In genomic region chr4:54773022-54773421, GRCh38 we compare ENCODE assay signal across 26 cellular contexts.
"Had no signal": no experiment of that assay in that cellular context is flagged by ENCODE, and none has a peak within 500 bp of the region (broad histone marks: within the 10 kb centered on the region; RNA-seq: fewer than 3 reads in every experiment).

No MANE protein-coding gene starts in this region.

- H3K27ac Mint-ChIP-seq: activated CD4-positive, alpha-beta memory T cell treated with anti-CD3 and anti-CD28 coated beads, Interleukin-2, amount 10 ng/mL, durations not matched to agents 7 days and 5 days; activated CD4-positive, alpha-beta T cell treated with anti-CD3 and anti-CD28 coated beads, Interleukin-2, amount 10 ng/mL, durations not matched to agents 7 days and 5 days; activated naive CD8-positive, alpha-beta T cell; activated T-helper 17 cell treated with anti-CD3 and anti-CD28 coated beads, Interleukin-2, amount 50 U/mL, for 72 hours; WTC11 had no signal

- H3K4me3 Mint-ChIP-seq: activated CD4-positive, alpha-beta memory T cell treated with anti-CD3 and anti-CD28 coated beads, Interleukin-2, amount 10 ng/mL, durations not matched to agents 7 days and 5 days; activated CD4-positive, alpha-beta T cell treated with anti-CD3 and anti-CD28 coated beads, Interleukin-2, amount 10 ng/mL, durations not matched to agents 7 days and 5 days; activated naive CD8-positive, alpha-beta T cell; activated T-cell treated with anti-CD3 and anti-CD28 coated beads, Interleukin-2, amount 50 U/mL, for 4 hours; activated T-helper 17 cell treated with anti-CD3 and anti-CD28 coated beads, Interleukin-2, amount 50 U/mL, for 72 hours; central memory CD8-positive, alpha-beta T cell; WTC11 had no signal

- H3K9me3 ChIP-seq: colonic mucosa had no signal

- H3K27ac ChIP-seq: brain microvascular endothelial cell, colonic mucosa had no signal

- H3K27me3 ChIP-seq: brain microvascular endothelial cell, colonic mucosa had no signal

- H3K4me1 Mint-ChIP-seq: activated CD4-positive, alpha-beta memory T cell treated with anti-CD3 and anti-CD28 coated beads, Interleukin-2, amount 10 ng/mL, durations not matched to agents 7 days and 5 days; activated CD4-positive, alpha-beta T cell treated with anti-CD3 and anti-CD28 coated beads, Interleukin-2, amount 10 ng/mL, durations not matched to agents 7 days and 5 days; activated T-helper 17 cell treated with anti-CD3 and anti-CD28 coated beads, Interleukin-2, amount 50 U/mL, for 72 hours; central memory CD8-positive, alpha-beta T cell had no signal

- H3K4me1 ChIP-seq: colonic mucosa had no signal

- FAIRE-seq: astrocyte, bronchial epithelial cell, frontal cortex had no signal

- H3K36me3 ChIP-seq: brain microvascular endothelial cell, colonic mucosa had no signal

- DNase-seq: activated CD4-positive, alpha-beta memory T cell treated with anti-CD3 and anti-CD28 coated beads, Interleukin-2, amount 10 ng/mL, durations not matched to agents 7 days and 5 days; activated CD4-positive, alpha-beta T cell treated with anti-CD3 and anti-CD28 coated beads for 1 hour; activated CD4-positive, alpha-beta T cell treated with anti-CD3 and anti-CD28 coated beads for 4 hours; activated CD4-positive, alpha-beta T cell treated with anti-CD3 and anti-CD28 coated beads, Interleukin-2, amount 10 ng/mL, durations not matched to agents 7 days and 5 days; activated CD4-positive, alpha-beta T cell treated with anti-CD3 and anti-CD28 coated beads, Interleukin-2, amount 50 U/mL, for 4 hours; activated effector memory CD4-positive, alpha-beta T cell treated with Interleukin-2 at 50 U/mL for 16 hours; activated gamma-delta T cell treated with Interleukin-2 at 50 U/mL for 16 hours; activated naive CD4-positive, alpha-beta T cell treated with anti-CD3 and anti-CD28 coated beads, Interleukin-2, amount 50 U/mL, for 16 hours; activated naive CD4-positive, alpha-beta T cell treated with Interleukin-2 at 50 U/mL for 16 hours; activated T-cell treated with anti-CD3 and anti-CD28 coated beads, Interleukin-2, amount 50 U/mL, for 4 hours; amniotic stem cell; anterior cingulate cortex; brain microvascular endothelial cell; colonic mucosa; effector CD8-positive, alpha-beta T cell; head of caudate nucleus; hypothalamus; T-helper 2 cell had no signal

- ATAC-seq: activated T-cell treated with anti-CD3 and anti-CD28 coated beads, Interleukin-2, amount 50 U/mL, for 4 hours; activated T-helper 17 cell treated with anti-CD3 and anti-CD28 coated beads, Interleukin-2, amount 50 U/mL, for 72 hours; esophagus mucosa; WTC11 had no signal

- H3K9me3 Mint-ChIP-seq: activated CD4-positive, alpha-beta memory T cell treated with anti-CD3 and anti-CD28 coated beads, Interleukin-2, amount 10 ng/mL, durations not matched to agents 7 days and 5 days; activated CD4-positive, alpha-beta T cell treated with anti-CD3 and anti-CD28 coated beads, Interleukin-2, amount 10 ng/mL, durations not matched to agents 7 days and 5 days; activated T-cell treated with anti-CD3 and anti-CD28 coated beads, Interleukin-2, amount 50 U/mL, for 4 hours; activated T-helper 17 cell treated with anti-CD3 and anti-CD28 coated beads, Interleukin-2, amount 50 U/mL, for 72 hours had no signal

- H3K4me3 ChIP-seq: colonic mucosa had no signal

- H3K27me3 Mint-ChIP-seq: activated CD4-positive, alpha-beta T cell treated with anti-CD3 and anti-CD28 coated beads, Interleukin-2, amount 10 ng/mL, durations not matched to agents 7 days and 5 days; central memory CD8-positive, alpha-beta T cell had no signal
